8 cellular contexts compared by ENCODE assay signal in the genomic region with DNA sequence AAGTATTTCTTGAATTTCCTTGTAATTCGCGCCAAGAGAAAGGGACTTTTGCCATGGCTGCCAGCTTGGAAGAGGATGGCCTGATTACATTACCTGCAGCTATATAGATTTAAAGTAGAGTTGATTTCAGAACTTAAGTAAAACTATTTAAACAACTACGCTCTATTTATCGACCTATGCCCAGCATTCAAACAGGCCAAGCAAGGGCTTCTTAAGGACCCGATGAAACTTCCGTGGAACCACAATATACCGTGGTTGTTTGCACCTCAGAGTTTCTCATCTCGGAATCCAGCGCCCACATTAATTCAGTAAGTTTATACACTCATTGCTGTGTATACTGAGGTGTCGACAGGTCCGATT. TPM values are rescaled to one million over a fixed set of nuclear protein-coding genes. Genes with fewer than 3 reads are reported as not detected.
DNase-seq lines count a peak whose midpoint lies in the region; ATAC-seq and TF ChIP-seq lines count a peak whose summit lies in the region.

No MANE protein-coding gene starts in this region.

- no peaks in the 10 kb centered on the region for H3K9me3 ChIP-seq in body of pancreas
- H3K9me3 ChIP-seq in right lobe of liver, result no peaks in the 10 kb centered on the region
- H3K9me3 ChIP-seq in thoracic aorta, result no peaks in the 10 kb centered on the region

- no peak overlapping the region for H3K27ac Mint-ChIP-seq in activated CD8-positive, alpha-beta memory T cell treated with anti-CD3 and anti-CD28 coated beads, Interleukin-2, amount 10 ng/mL, durations not matched to agents 7 days and 5 days

- peaks cover 48% of the 10 kb centered on the region for H3K27me3 Mint-ChIP-seq in activated CD8-positive, alpha-beta memory T cell treated with anti-CD3 and anti-CD28 coated beads, Interleukin-2, amount 10 ng/mL, durations not matched to agents 7 days and 5 days

- TF ChIP-seq CTCF in body of pancreas (IDR thresholded peaks at IDR 0.05) (no peak), right lobe of liver (IDR thresholded peaks at IDR 0.05) (no peak), thoracic aorta (IDR thresholded peaks at IDR 0.05) (no peak)

- H3K36me3 Mint-ChIP-seq in activated CD8-positive, alpha-beta memory T cell treated with anti-CD3 and anti-CD28 coated beads, Interleukin-2, amount 10 ng/mL, durations not matched to agents 7 days and 5 days, result no peaks in the 10 kb centered on the region

- peak overlapping the region in 3 of 4 donors; percentile 59 to 85 (median 82) for H3K27ac ChIP-seq in body of pancreas
- H3K27ac ChIP-seq in right lobe of liver, result no peak overlapping the region
- peak overlapping the region in 1 of 2 donors; percentile 65 for H3K27ac ChIP-seq in thoracic aorta

- no peak for ATAC-seq in activated CD8-positive, alpha-beta memory T cell treated with anti-CD3 and anti-CD28 coated beads, Interleukin-2, amount 10 ng/mL, durations not matched to agents 7 days and 5 days
- ATAC-seq in body of pancreas, result no peak
- no peak for ATAC-seq in right lobe of liver
- no peak for ATAC-seq in thoracic aorta (ENCODE audit: insufficient number of reproducible peaks, low FRiP score, low read depth)
- no peak for ATAC-seq in esophagus mucosa

- in situ Hi-C loops in ACHN (cut with HindIII; ENCODE audit: low pct_ligation_motif_present, low pct_unique_long_range_greater_than_20kb, low sequenced_read_pairs), result no loop called here

- CTCF ChIA-PET in activated CD8-positive, alpha-beta memory T cell treated with anti-CD3 and anti-CD28 coated beads, Interleukin-2, amount 10 ng/mL, durations not matched to agents 7 days and 5 days (lab: Charles Lee), result no interaction called here

- peaks cover 8% of the 10 kb centered on the region for H3K4me1 ChIP-seq in body of pancreas
- peaks cover 0 to under 1% (median 0%) of the 10 kb centered on the region in 4 donors for H3K4me1 ChIP-seq in right lobe of liver
- H3K4me1 ChIP-seq in thoracic aorta (ENCODE audit: control insufficient read depth in 1 of 2, low read depth in 2 of 2), result peaks cover 0 to 7% of the 10 kb centered on the region in 2 donors

- H3K4me3 ChIP-seq in body of pancreas (peak overlapping the region; percentile 22 to 60), right lobe of liver (peak overlapping the region in 2 of 3 donors; percentile 53 to 76), thoracic aorta (peak overlapping the region; percentile 70)

- H3K4me3 Mint-ChIP-seq in activated CD8-positive, alpha-beta memory T cell treated with anti-CD3 and anti-CD28 coated beads, Interleukin-2, amount 10 ng/mL, durations not matched to agents 7 days and 5 days, result peak overlapping the region; percentile 63

- H3K27me3 ChIP-seq in body of pancreas (no peaks in the 10 kb centered on the region), right lobe of liver (no peaks in the 10 kb centered on the region), thoracic aorta (replicated peaks; ENCODE audit: insufficient read depth) (no peaks in the 10 kb centered on the region)

- peaks cover 7% of the 10 kb centered on the region for H3K4me1 Mint-ChIP-seq in activated CD8-positive, alpha-beta memory T cell treated with anti-CD3 and anti-CD28 coated beads, Interleukin-2, amount 10 ng/mL, durations not matched to agents 7 days and 5 days

- intact Hi-C loops in body of pancreas (cut with DNase I) (no loop called here), right lobe of liver (cut with DNase I) (no loop called here)

- WGBS in body of pancreas, 2 donors, result 43 to 51% methylated on average over 11 of the region's 11 CpGs
- 65% methylated on average over 11 of the region's 11 CpGs for WGBS in right lobe of liver (ENCODE audit: insufficient coverage, low coverage, low lambda C conversion rate, missing lambda C conversion rate)

- no peaks in the 10 kb centered on the region for H3K36me3 ChIP-seq in body of pancreas (replicated peaks in 1 of 2; ENCODE audit: insufficient read depth in 1 of 2, low read depth in 2 of 2)
- H3K36me3 ChIP-seq in right lobe of liver, result no peaks in the 10 kb centered on the region
- no peaks in the 10 kb centered on the region for H3K36me3 ChIP-seq in thoracic aorta

- no peak for TF ChIP-seq POLR2A in body of pancreas (IDR thresholded peaks at IDR 0.05)
- no peak for TF ChIP-seq POLR2A in right lobe of liver (IDR thresholded peaks at IDR 0.05)

- H3K9me3 Mint-ChIP-seq in activated CD8-positive, alpha-beta memory T cell treated with anti-CD3 and anti-CD28 coated beads, Interleukin-2, amount 10 ng/mL, durations not matched to agents 7 days and 5 days (ENCODE audit: low read depth), result no peaks in the 10 kb centered on the region

- DNase-seq in activated CD8-positive, alpha-beta memory T cell treated with anti-CD3 and anti-CD28 coated beads, Interleukin-2, amount 10 ng/mL, durations not matched to agents 7 days and 5 days, result no peak
- no peak for DNase-seq in activated CD8-positive, alpha-beta memory T cell treated with anti-CD3 and anti-CD28 coated beads for 24 hours
- DNase-seq in body of pancreas (no peak), right lobe of liver (no peak), thoracic aorta (ENCODE audit: low spot score) (no peak), ACHN (no peak), NCI-H1417 (lab: John Stamatoyannopoulos, UW) (no peak)

RNA-seq across cellular contexts. Expression of gene CDC14B, which starts 0.5 kb away (rescaled TPM):
- total RNA-seq in activated CD8-positive, alpha-beta memory T cell treated with anti-CD3 and anti-CD28 coated beads, Interleukin-2, amount 10 ng/mL, durations not matched to agents 7 days and 5 days, result 1 to 10 TPM; 1.1 to 4.8 TPM
- total RNA-seq in body of pancreas, result 10 to 100 TPM; 10.9 to 16.1 TPM
- 10 to 100 TPM; 13.7 to 38.0 (median 25.7) TPM for total RNA-seq in right lobe of liver
- 10 to 100 TPM; 25.7 to 39.5 TPM for total RNA-seq in thoracic aorta
- 7.0 TPM for total RNA-seq in esophagus mucosa

RNA-seq across cellular contexts. Expression of gene PRXL2C, which starts 35.0 kb away (rescaled TPM):
- 10 to 100 TPM in 1 of 2 experiments, 1 to 10 TPM in 1; 7.0 to 10.0 TPM for total RNA-seq in activated CD8-positive, alpha-beta memory T cell treated with anti-CD3 and anti-CD28 coated beads, Interleukin-2, amount 10 ng/mL, durations not matched to agents 7 days and 5 days
- 1 to 10 TPM; 3.3 to 5.7 TPM for total RNA-seq in body of pancreas
- total RNA-seq in right lobe of liver, result 10 to 100 TPM in 1 of 6 experiments, 1 to 10 TPM in 5; 2.9 to 10.7 (median 5.6) TPM
- total RNA-seq in thoracic aorta, result 10 to 100 TPM; 22.9 to 26.1 TPM
- 5.8 TPM for total RNA-seq in esophagus mucosa

Comparison
In these comparisons a context has a peak if more than half of its experiments do, and no peak if none do; other contexts are left out.
1. H3K27ac ChIP-seq: peak in body of pancreas (3 of 4); none in right lobe of liver (0 of 3).
2. Peak in every context shown above with its lines, with median percentiles within 50 percentile points of each other: H3K4me3 ChIP-seq.